ENCODE assay signal across 27 cellular contexts in genomic region chr3:10327592-10327991, GRCh38. TPM values are rescaled to one million over a fixed set of nuclear protein-coding genes. Genes with fewer than 3 reads are reported as not detected.
"Had no signal": no experiment of that assay in that cellular context is flagged by ENCODE, and none has a peak within 500 bp of the region (broad histone marks: within the 10 kb centered on the region; RNA-seq: fewer than 3 reads in every experiment).

No MANE protein-coding gene starts in this region.

- H3K4me3 ChIP-seq: colonic mucosa, esophagus squamous epithelium, gastrocnemius medialis, heart right ventricle, left lung, lower lobe of right lung had no signal

- H3K4me1 ChIP-seq: colonic mucosa, esophagus squamous epithelium, left lung, lower lobe of right lung had no signal

- H3K27me3 ChIP-seq: colonic mucosa, gastrocnemius medialis had no signal

- FAIRE-seq: endometrium, islet of Langerhans, keratinocyte had no signal

- H3K9me3 ChIP-seq: colonic mucosa, esophagus squamous epithelium, gastrocnemius medialis, heart right ventricle, left lung, lower lobe of right lung had no signal

- ATAC-seq: effector memory CD8-positive, alpha-beta T cell; esophagus mucosa; gastrocnemius medialis; heart right ventricle; left cardiac atrium; left lung; left ventricle myocardium superior; lower lobe of right lung had no signal

- H3K27ac ChIP-seq: colonic mucosa, epithelial cell of prostate, esophagus squamous epithelium, gastrocnemius medialis, heart right ventricle, left lung, lower lobe of right lung had no signal

- DNase-seq: colonic mucosa; cortex of kidney; effector CD8-positive, alpha-beta T cell; effector memory CD8-positive, alpha-beta T cell; endodermal cell; erythroblast; esophagus squamous epithelium; foreskin fibroblast; foreskin melanocyte; gastrocnemius medialis; glutamatergic neuron; heart right ventricle; hippocampal formation; left cardiac atrium; left lung; left ventricle myocardium superior; lower lobe of right lung; mesendoderm; midbrain had no signal

- H3K36me3 ChIP-seq: colonic mucosa, esophagus squamous epithelium, gastrocnemius medialis, heart right ventricle, left lung, lower lobe of right lung had no signal

RNA-seq across cellular contexts. Expression of gene GHRL, which starts 34.8 kb away (rescaled TPM):
- total RNA-seq: endodermal cell, gastrocnemius medialis, glomerular endothelial cell, kidney epithelial cell, left ventricle myocardium superior, lower leg skin had no signal
- polyA plus RNA-seq: keratinocyte had no signal
